ENCODE assay signal across 8 cellular contexts in the genomic region with DNA sequence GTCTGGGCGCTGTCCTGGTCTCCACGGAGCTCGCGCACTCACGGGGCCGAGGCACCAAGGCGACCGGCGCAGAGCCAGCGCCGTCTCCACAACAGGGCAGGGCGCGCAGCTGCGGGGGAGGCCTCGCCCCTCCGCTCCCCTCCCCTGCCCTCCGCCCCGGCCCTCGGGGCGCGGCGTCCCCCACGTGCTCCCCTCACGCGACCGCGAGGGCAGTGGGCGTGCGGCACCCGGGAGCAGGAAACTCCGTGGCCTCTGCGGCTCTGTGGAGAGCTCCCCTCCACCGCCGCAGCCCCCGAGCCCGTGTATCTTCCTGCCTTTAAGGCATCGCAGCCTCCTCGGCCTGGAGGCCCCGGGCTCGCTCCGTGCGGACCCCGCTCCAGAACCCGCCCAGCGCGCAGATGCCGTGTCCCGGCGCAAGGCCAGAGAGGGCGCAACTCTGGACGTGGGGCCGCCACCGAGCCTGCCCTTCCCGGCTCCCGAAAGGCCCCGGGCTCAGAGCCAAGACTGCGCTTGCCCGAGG. TPM values are rescaled to one million over a fixed set of nuclear protein-coding genes. Genes with fewer than 3 reads are reported as not detected.
DNase-seq lines count a peak whose midpoint lies in the region; ATAC-seq and TF ChIP-seq lines count a peak whose summit lies in the region.

No MANE protein-coding gene starts in this region.

- H4K91ac ChIP-seq in neuronal stem cell (ENCODE audit: low read depth, low read length, poor library complexity) = no peak overlapping the region

- no CpG with 5 or more reads among the region's 58 CpGs for WGBS in neuronal stem cell (ENCODE audit: extremely low coverage in 2 of 2, insufficient read length in 2 of 2, insufficient replicate concordance in 1 of 2), 2 donors
- 0 to 1% methylated on average over 2 to 41 of the region's 58 CpGs for WGBS in testis, 2 donors

- H2BK5ac ChIP-seq in neuronal stem cell (ENCODE audit: low read length) = peak overlapping the region; percentile 84

- peaks cover 29% of the 10 kb centered on the region for H3K79me1 ChIP-seq in neuronal stem cell (ENCODE audit: low read depth, low read length)

- DNase-seq in BJ (ENCODE audit: low read depth) (no peak), NT2/D1 (ENCODE audit: low read depth, low spot score) (no peak), foreskin fibroblast (peak; percentile 69 to 92), neuronal stem cell (ENCODE audit: low spot score) (no peak), testis (peak; percentile 80)
- peak; percentile 59 for DNase-seq in activated T-helper 9 cell treated with anti-CD3 and anti-CD28 coated beads, Interleukin-2, amount 50 U/mL, for 16 hours (ENCODE audit: low read depth)

- H3K27me3 ChIP-seq in BJ (ENCODE audit: control insufficient read depth, insufficient read depth, low read length) (no peaks in the 10 kb centered on the region), NT2/D1 (ENCODE audit: insufficient read depth, insufficient read length) (no peaks in the 10 kb centered on the region), neuronal stem cell (ENCODE audit: control insufficient read depth in 3 of 3, insufficient read depth in 3 of 3, low read depth in 1 of 3, low read length in 3 of 3) (no peaks in the 10 kb centered on the region), testis (no peaks in the 10 kb centered on the region)

- H3K4me1 ChIP-seq in NT2/D1 (ENCODE audit: insufficient read depth, insufficient read length) (peaks cover 55% of the 10 kb centered on the region), neuronal stem cell (ENCODE audit: control insufficient read depth in 2 of 2, insufficient read depth in 1 of 2, low read depth in 1 of 2, low read length in 2 of 2) (peaks cover 26 to 29% of the 10 kb centered on the region in 2 donors), testis (peaks cover 45% of the 10 kb centered on the region)

- no peak overlapping the region for H2BK120ac ChIP-seq in neuronal stem cell (ENCODE audit: low read depth, low read length)

- H3K36me3 ChIP-seq in BJ (ENCODE audit: control insufficient read depth, insufficient read depth, low read length) (peaks cover 11% of the 10 kb centered on the region), NT2/D1 (ENCODE audit: insufficient read depth, insufficient read length, low read length) (peaks cover 39% of the 10 kb centered on the region), neuronal stem cell (replicated peaks in 1 of 2; ENCODE audit: control insufficient read depth in 2 of 2, insufficient read depth in 2 of 2, low read length in 2 of 2) (peaks cover 19 to 32% of the 10 kb centered on the region in 2 donors), testis (ENCODE audit: low read depth, missing control alignments) (no peaks in the 10 kb centered on the region)

- H4K8ac ChIP-seq in neuronal stem cell (ENCODE audit: low read depth, low read length) = no peak overlapping the region

- H2AK5ac ChIP-seq in neuronal stem cell (ENCODE audit: low read depth, low read length) = peak overlapping the region; percentile 96

- H3K4me3 ChIP-seq in BJ (ENCODE audit: low read depth, low read length) (peak overlapping the region; percentile 56), NT2/D1 (ENCODE audit: insufficient read length, low read depth) (peak overlapping the region; percentile 91), foreskin fibroblast (ENCODE audit: low read depth in 1 of 2, low read length in 2 of 2) (peak overlapping the region; percentile 62 to 67), neuronal stem cell (ENCODE audit: low read length in 2 of 2) (peak overlapping the region; percentile 67 to 93), testis (peak overlapping the region; percentile 70 to 82)

- H3K9me3 ChIP-seq in NT2/D1 (ENCODE audit: insufficient read depth, low read length) = no peaks in the 10 kb centered on the region
- no peaks in the 10 kb centered on the region for H3K9me3 ChIP-seq in neuronal stem cell (replicated peaks in 1 of 2; ENCODE audit: control insufficient read depth in 2 of 2, insufficient read depth in 1 of 2, low read depth in 1 of 2, low read length in 2 of 2)
- no peaks in the 10 kb centered on the region for H3K9me3 ChIP-seq in testis

- H2BK15ac ChIP-seq in neuronal stem cell (ENCODE audit: low read length) = peak overlapping the region; percentile 96

- H3K9ac ChIP-seq in NT2/D1 (ENCODE audit: insufficient read length, low read depth) (peak overlapping the region; percentile 97), neuronal stem cell (ENCODE audit: low read depth, low read length, poor library complexity) (peak overlapping the region; percentile 100)

- ATAC-seq in GM18907 (IDR thresholded peaks at IDR 0.05; ENCODE audit: unreplicated experiment) (peak; percentile 30), HG03135 (IDR thresholded peaks at IDR 0.05; ENCODE audit: unreplicated experiment) (peak; percentile 29)

- intact Hi-C loops in testis (cut with DNase I; ENCODE audit: low total_unique reads) = no loop called here

- H3K14ac ChIP-seq in neuronal stem cell (ENCODE audit: low read length) = peak overlapping the region; percentile 77

- POLR2A ChIA-PET in BJ (lab: Charles Lee) = interaction anchor here (0.6 kb wide), 4 partner anchors 8 to 112 kb away, joined by 3 to 4 read pairs (median 3); no protein-coding TSS in a partner anchor

- TF ChIP-seq CTCF in BJ (IDR thresholded peaks at IDR 0.05; ENCODE audit: insufficient read depth, low read depth, low read length) = no peak
- TF ChIP-seq CTCF in foreskin fibroblast (IDR thresholded peaks at IDR 0.05; ENCODE audit: low read depth, low read length) = no peak
- TF ChIP-seq CTCF in testis (IDR thresholded peaks at IDR 0.05) = no peak

- H2BK12ac ChIP-seq in neuronal stem cell (ENCODE audit: low read length) = peak overlapping the region; percentile 73

- peak overlapping the region; percentile 100 for H3K27ac ChIP-seq in neuronal stem cell (replicated peaks; ENCODE audit: low read length)
- peak overlapping the region; percentile 80 to 93 for H3K27ac ChIP-seq in testis

- peak overlapping the region; percentile 97 for H3K18ac ChIP-seq in neuronal stem cell (ENCODE audit: low read length)

- peak overlapping the region; percentile 89 for H2AFZ ChIP-seq in neuronal stem cell (ENCODE audit: low read length)

- H3K4ac ChIP-seq in neuronal stem cell (ENCODE audit: low read length) = no peak overlapping the region

- peak overlapping the region; percentile 100 for H3K23ac ChIP-seq in neuronal stem cell (ENCODE audit: low read depth, low read length, poor library complexity)

- TF ChIP-seq POLR2A in testis (IDR thresholded peaks at IDR 0.05) = no peak

- CTCF ChIA-PET in BJ (lab: Yijun Ruan, JAX) = interaction anchor here (0.7 to 2.5 kb wide), 7 partner anchors 13 to 211 kb away, joined by 3 to 13 read pairs (median 4); a partner anchor contains a TSS

- H3K4me2 ChIP-seq in neuronal stem cell (ENCODE audit: insufficient read depth, low read length, poor library complexity, severe bottlenecking) = peak overlapping the region; percentile 73

RNA-seq across cellular contexts. Expression of a gene that starts 0.7 kb away (rescaled TPM):
- polyA plus RNA-seq in BJ (2011; rRNA removed) (263 and 385 TPM in 2 replicates), testis (ENCODE audit: insufficient read depth, low read depth, low replicate concordance) (1,777 TPM)
- polyA minus RNA-seq in BJ (2011; rRNA and poly(A)+ RNA removed) = 213 and 239 TPM in 2 replicates
- polyA plus RNA-seq in neuronal stem cell (2013, experiment 1 of 2) = 358 TPM
- polyA plus RNA-seq in neuronal stem cell (2013, experiment 2 of 2) = 354 TPM
- 100 to 1,000 TPM; 856 to 940 TPM for total RNA-seq in testis

RNA-seq across cellular contexts. Expression of a gene that starts 9.7 kb away (rescaled TPM):
- not detected in 2 replicates for polyA plus RNA-seq in BJ (2011; rRNA removed)
- not detected in 2 replicates for polyA minus RNA-seq in BJ (2011; rRNA and poly(A)+ RNA removed)
- not detected for polyA plus RNA-seq in neuronal stem cell (2013, experiment 1 of 2)
- polyA plus RNA-seq in neuronal stem cell (2013, experiment 2 of 2) = not detected
- under 1 TPM; 0.24 to 0.25 TPM for total RNA-seq in testis
- 0.15 TPM for polyA plus RNA-seq in testis (ENCODE audit: insufficient read depth, low read depth, low replicate concordance)

RNA-seq across cellular contexts. Expression of a gene that starts 10.7 kb away (rescaled TPM):
- not detected in 2 replicates for polyA plus RNA-seq in BJ (2011; rRNA removed)
- polyA minus RNA-seq in BJ (2011; rRNA and poly(A)+ RNA removed) = not detected in 2 replicates
- polyA plus RNA-seq in neuronal stem cell (2013, experiment 1 of 2) = 0.07 TPM
- not detected for polyA plus RNA-seq in neuronal stem cell (2013, experiment 2 of 2)
- 10 to 100 TPM; 14.6 to 34.1 TPM for total RNA-seq in testis
- polyA plus RNA-seq in testis (ENCODE audit: insufficient read depth, low read depth, low replicate concordance) = 58.9 TPM

RNA-seq across cellular contexts. Expression of a gene that starts 13.1 kb away (rescaled TPM):
- polyA plus RNA-seq in BJ (2011; rRNA removed) (not detected in 2 replicates), testis (ENCODE audit: insufficient read depth, low read depth, low replicate concordance) (0.17 TPM)
- 0.21 TPM in 1 of 2 replicates, not detected in the other for polyA minus RNA-seq in BJ (2011; rRNA and poly(A)+ RNA removed)
- not detected for polyA plus RNA-seq in neuronal stem cell (2013, experiment 1 of 2)
- polyA plus RNA-seq in neuronal stem cell (2013, experiment 2 of 2) = not detected
- under 1 TPM; 0.37 to 0.71 TPM for total RNA-seq in testis

RNA-seq across cellular contexts. Expression of a gene that starts 14.7 kb away (rescaled TPM):
- polyA plus RNA-seq in BJ (2011; rRNA removed) (26.6 and 51.9 TPM in 2 replicates), testis (ENCODE audit: insufficient read depth, low read depth, low replicate concordance) (55.0 TPM)
- polyA minus RNA-seq in BJ (2011; rRNA and poly(A)+ RNA removed) = 22.6 and 25.7 TPM in 2 replicates
- 45.7 TPM for polyA plus RNA-seq in neuronal stem cell (2013, experiment 1 of 2)
- 46.2 TPM for polyA plus RNA-seq in neuronal stem cell (2013, experiment 2 of 2)
- 10 to 100 TPM; 60.9 to 76.7 TPM for total RNA-seq in testis

Comparison
In these comparisons a context has a peak if more than half of its experiments do, and no peak if none do; other contexts are left out.
1. DNase-seq: peak in activated T-helper 9 cell treated with anti-CD3 and anti-CD28 coated beads, Interleukin-2, amount 50 U/mL, for 16 hours (single experiment), foreskin fibroblast (2 of 2) and testis (single experiment); none in BJ (single experiment), NT2/D1 (single experiment) and neuronal stem cell (single experiment).
2. RNA of a gene that starts 10.7 kb away (polyA plus RNA-seq): 58.9 TPM in testis (single experiment); not detected in BJ; every median in the first group is over 10 times any median in the second.
3. Peak in every context shown above with its lines, with median percentiles within 50 percentile points of each other: H3K4me3 ChIP-seq.